ENCODE assay signal across 7 cellular contexts in the genomic region with DNA sequence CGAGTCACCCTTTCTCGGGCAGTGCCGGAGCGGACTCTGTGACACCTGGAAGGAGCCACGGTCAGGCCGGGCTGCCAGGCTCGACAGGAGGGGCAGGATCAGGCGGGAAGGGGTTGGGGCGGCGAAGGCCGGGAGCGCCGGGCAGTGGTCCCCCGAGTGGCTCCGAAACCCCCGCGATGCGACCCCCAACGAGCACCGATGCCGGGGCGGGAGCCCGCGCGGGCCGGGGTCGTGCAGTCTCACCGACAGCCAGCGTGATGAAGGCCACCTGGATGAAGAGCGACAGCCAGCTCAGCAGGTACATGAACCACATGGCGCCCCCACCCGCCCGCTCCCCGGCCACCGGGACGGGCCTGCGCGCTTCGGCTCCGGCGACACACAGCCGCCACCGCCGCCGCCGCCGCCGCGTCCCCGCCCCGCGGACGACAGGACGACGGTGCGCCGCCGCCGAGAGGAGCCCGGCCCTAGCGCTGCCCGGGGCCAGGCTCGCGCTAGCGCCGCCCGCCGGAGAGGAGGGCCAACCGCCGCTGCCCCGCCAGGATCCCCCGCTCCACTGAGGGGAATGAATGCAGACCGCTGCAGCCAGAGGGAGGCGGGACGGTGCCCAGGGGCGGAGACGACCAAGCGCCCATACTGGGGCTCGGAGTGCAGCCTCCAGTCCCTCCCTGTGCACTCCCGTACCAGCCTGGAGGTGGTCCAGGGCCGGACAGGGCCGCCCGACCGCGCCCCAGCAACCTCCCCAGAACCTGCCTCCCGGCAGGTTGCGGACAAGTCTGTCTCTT. TPM values are rescaled to one million over a fixed set of nuclear protein-coding genes. Genes with fewer than 3 reads are reported as not detected.
DNase-seq lines count a peak whose midpoint lies in the region; ATAC-seq, FAIRE-seq and TF ChIP-seq lines count a peak whose summit lies in the region.

A gene (minus strand): TSS at position 429 of the 782 bp plus-strand sequence. CDS start 116 bp downstream, at position 313.

- H3K4me1 Mint-ChIP-seq in astrocyte (ENCODE audit: low read depth, unreplicated experiment), result peaks cover 12% of the 10 kb centered on the region

- peak within 1 kb of the TSS; percentile 92 for H2AFZ ChIP-seq in astrocyte (ENCODE audit: low read depth, low read length)

- peak within 1 kb of the TSS; percentile 100 for H3K4me2 ChIP-seq in astrocyte (ENCODE audit: low read length)

- peak within 1 kb of the TSS; percentile 83 for H3K4me3 ChIP-seq in astrocyte (ENCODE audit: insufficient read depth, low read depth, low read length)
- peak within 1 kb of the TSS; percentile 83 for H3K4me3 ChIP-seq in retinal pigment epithelial cell (ENCODE audit: low read length)

- peak within 1 kb of the TSS; percentile 92 for H3K9ac ChIP-seq in astrocyte (ENCODE audit: low read length)

- H3K36me3 Mint-ChIP-seq in astrocyte (ENCODE audit: low read depth, unreplicated experiment), result peaks cover 5% of the 10 kb centered on the region

- H3K9me3 Mint-ChIP-seq in astrocyte (ENCODE audit: unreplicated experiment), result no peaks in the 10 kb centered on the region

- DNase-seq in NCI-H146 treated with DMSO at 0.1 percent for 48 hours (lab: John Stamatoyannopoulos, UW; ENCODE audit: unreplicated experiment) (peak; percentile 74), T-helper 22 cell (ENCODE audit: low read depth) (peak; percentile 80), astrocyte (ENCODE audit: low read depth) (peak; percentile 60), hepatic stellate cell (ENCODE audit: low spot score) (peak; percentile 94), retinal pigment epithelial cell (ENCODE audit: low read depth) (peak; percentile 58)

- ATAC-seq in GM18502 (IDR thresholded peaks at IDR 0.05; ENCODE audit: poor library complexity, unreplicated experiment) (peak; percentile 97), HG02884 (IDR thresholded peaks at IDR 0.05; ENCODE audit: unreplicated experiment) (peak; percentile 94)

- peak; percentile 18 for TF ChIP-seq CTCF in astrocyte (IDR thresholded peaks at IDR 0.05; ENCODE audit: insufficient read depth, low read depth, low read length)
- peak; percentile 65 for TF ChIP-seq CTCF in retinal pigment epithelial cell (conservative IDR thresholded peaks at IDR 0.05; ENCODE audit: low read depth, low read length)

- H3K36me3 ChIP-seq in astrocyte (ENCODE audit: insufficient read depth, low read length), result peaks cover 5% of the 10 kb centered on the region

- FAIRE-seq in astrocyte (lab: Jason Lieb, UNC), result no peak

- H3K27me3 ChIP-seq in astrocyte (ENCODE audit: insufficient read depth, low read length), result no peaks in the 10 kb centered on the region

- peaks cover 13% of the 10 kb centered on the region for H3K4me1 ChIP-seq in astrocyte (ENCODE audit: insufficient read depth, low read length)

- peaks cover 35% of the 10 kb centered on the region for H3K79me2 ChIP-seq in astrocyte (ENCODE audit: insufficient read depth, low read length)

- peak within 1 kb of the TSS; percentile 69 for H3K27ac ChIP-seq in astrocyte (ENCODE audit: low read depth, low read length)

- H3K4me3 Mint-ChIP-seq in astrocyte (ENCODE audit: unreplicated experiment), result peak within 1 kb of the TSS; percentile 98

- peak within 1 kb of the TSS; percentile 67 for H3K27ac Mint-ChIP-seq in astrocyte (ENCODE audit: unreplicated experiment)

- H3K9me3 ChIP-seq in astrocyte (ENCODE audit: insufficient read depth, low read depth, low read length), result no peaks in the 10 kb centered on the region

- H3K27me3 Mint-ChIP-seq in astrocyte (ENCODE audit: low read depth, unreplicated experiment), result peaks cover 5% of the 10 kb centered on the region

- peaks cover 37% of the 10 kb centered on the region for H4K20me1 ChIP-seq in astrocyte (ENCODE audit: insufficient read depth, low read length)

RNA-seq across cellular contexts. Expression of the gene that starts here (rescaled TPM):
- 44.7 and 47.8 TPM in 2 replicates for total RNA-seq in astrocyte

Comparison
In these comparisons a context has a peak if more than half of its experiments do, and no peak if none do; other contexts are left out.
1. Peak in every context shown above with its lines: DNase-seq, ATAC-seq, H3K4me3 ChIP-seq and H3K27ac ChIP-seq.